In the genomic region with DNA sequence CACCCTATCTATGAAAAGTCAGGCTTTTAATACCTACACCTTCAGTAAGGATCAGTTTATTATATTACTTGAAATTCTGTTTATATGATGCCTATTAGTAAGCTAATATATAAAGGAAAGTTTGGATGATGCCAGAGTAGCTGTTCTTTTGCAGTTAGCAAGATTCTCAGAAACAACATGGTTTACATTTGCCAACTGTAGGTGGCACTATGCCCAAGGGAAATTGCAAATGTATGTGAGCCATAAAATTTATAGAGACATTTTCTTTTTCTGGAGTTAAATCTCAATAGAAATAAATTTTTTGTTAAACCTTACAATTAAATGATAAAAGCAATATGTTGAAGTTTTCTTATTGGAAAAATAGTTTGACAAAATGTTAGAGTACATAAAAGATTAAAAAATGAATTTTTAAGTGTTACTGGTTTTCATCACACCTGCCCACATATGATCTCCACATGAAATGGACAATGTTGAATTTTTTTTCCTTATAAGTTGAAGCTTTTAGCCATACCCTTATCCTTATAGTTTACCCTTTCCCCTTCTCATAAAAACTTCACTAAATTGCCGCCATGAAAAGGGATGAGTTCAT, we compare ENCODE assay signal across 7 cellular contexts. TPM values are rescaled to one million over a fixed set of nuclear protein-coding genes. Genes with fewer than 3 reads are reported as not detected.
DNase-seq lines count a peak whose midpoint lies in the region; ATAC-seq and TF ChIP-seq lines count a peak whose summit lies in the region.

No MANE protein-coding gene starts in this region.

- H2AFZ ChIP-seq in KMS-11 (ENCODE audit: low read depth): no peak overlapping the region

- H3K4me3 ChIP-seq in KMS-11 (IDR thresholded peaks at IDR 0.05; ENCODE audit: insufficient read depth, low read depth, low read length): no peak overlapping the region
- H3K4me3 ChIP-seq in RWPE2 (ENCODE audit: severe bottlenecking): no peak overlapping the region
- H3K4me3 ChIP-seq in brain microvascular endothelial cell (ENCODE audit: low read depth, low read length): no peak overlapping the region
- H3K4me3 ChIP-seq in right lobe of liver: no peak overlapping the region
- no peak overlapping the region for H3K4me3 ChIP-seq in transverse colon

- intact Hi-C loops in right lobe of liver (cut with DNase I): no loop called here
- intact Hi-C loops in transverse colon (cut with DNase I; ENCODE audit: low total_unique reads): no loop called here

- H3K27ac ChIP-seq in KMS-11 (no peak overlapping the region), RWPE2 (ENCODE audit: poor library complexity, severe bottlenecking) (no peak overlapping the region), brain microvascular endothelial cell (no peak overlapping the region), right lobe of liver (no peak overlapping the region), transverse colon (no peak overlapping the region)

- TF ChIP-seq CTCF in KMS-11 (conservative IDR thresholded peaks at IDR 0.05; ENCODE audit: low read depth, low read length) (peak; percentile 60), RWPE2 (IDR thresholded peaks at IDR 0.05; ENCODE audit: poor library complexity, severe bottlenecking) (peak; percentile 90), brain microvascular endothelial cell (IDR thresholded peaks at IDR 0.05; ENCODE audit: low read depth, low read length, missing control alignments) (peak; percentile 64), right lobe of liver (IDR thresholded peaks at IDR 0.05) (peak; percentile 42 to 57 (median 50)), transverse colon (IDR thresholded peaks at IDR 0.05) (peak; percentile 44 to 54 (median 50))

- DNase-seq in G401 (ENCODE audit: low spot score) (peak; percentile 67), RWPE2 (ENCODE audit: low spot score) (no peak), brain microvascular endothelial cell (peak; percentile 50), right lobe of liver (no peak), transverse colon (peak; percentile 21), UCSD-AML1 (lab: John Stamatoyannopoulos, UW; ENCODE audit: unreplicated experiment) (no peak)

- no peaks in the 10 kb centered on the region for H4K20me1 ChIP-seq in KMS-11 (ENCODE audit: insufficient read depth)

- H3K4me1 ChIP-seq in KMS-11 (ENCODE audit: low read depth, poor library complexity, severe bottlenecking) (no peaks in the 10 kb centered on the region), RWPE2 (ENCODE audit: insufficient read depth, poor library complexity, severe bottlenecking) (no peaks in the 10 kb centered on the region), right lobe of liver (no peaks in the 10 kb centered on the region), transverse colon (no peaks in the 10 kb centered on the region)

- in situ Hi-C loops in G401 (cut with HindIII; ENCODE audit: low sequenced_read_pairs): no loop called here
- in situ Hi-C loops in brain microvascular endothelial cell (cut with HindIII; ENCODE audit: low pct_ligation_motif_present, low sequenced_read_pairs): loop anchor here (10.0 kb wide), 1 partner anchor 297 kb away; a partner anchor contains a TSS
- in situ Hi-C loops in transverse colon (cut with MboI; ENCODE audit: low pct_ligation_motif_present in 1 of 4, low pct_unique_long_range_greater_than_20kb in 1 of 4, low sequenced_read_pairs in 3 of 4): loop anchor here in 1 of 4 donors (25.0 kb wide), 1 partner anchor 290 kb away; a partner anchor contains a TSS

- H3K79me2 ChIP-seq in KMS-11 (ENCODE audit: insufficient read depth, low read depth): no peaks in the 10 kb centered on the region

- H3K36me3 ChIP-seq in KMS-11 (ENCODE audit: insufficient read depth) (no peaks in the 10 kb centered on the region), RWPE2 (ENCODE audit: low read depth) (no peaks in the 10 kb centered on the region), brain microvascular endothelial cell (replicated peaks) (no peaks in the 10 kb centered on the region), right lobe of liver (no peaks in the 10 kb centered on the region), transverse colon (no peaks in the 10 kb centered on the region)

- no peaks in the 10 kb centered on the region for H3K9me3 ChIP-seq in RWPE2 (ENCODE audit: severe bottlenecking)
- H3K9me3 ChIP-seq in right lobe of liver: no peaks in the 10 kb centered on the region
- H3K9me3 ChIP-seq in transverse colon: no peaks in the 10 kb centered on the region

- TF ChIP-seq POLR2A in right lobe of liver (IDR thresholded peaks at IDR 0.05): no peak
- TF ChIP-seq POLR2A in transverse colon (IDR thresholded peaks at IDR 0.05): no peak

- WGBS in right lobe of liver (ENCODE audit: insufficient coverage, low coverage, low lambda C conversion rate, missing lambda C conversion rate): 90% methylated on average over 1 of the region's 1 CpG
- 67 to 80% methylated on average over 1 of the region's 1 CpG for WGBS in transverse colon (ENCODE audit: low coverage in 1 of 2), 2 donors

- TF ChIP-seq EP300 in transverse colon (IDR thresholded peaks at IDR 0.05; ENCODE audit: low read depth): no peak

- no peak overlapping the region for H3K4me2 ChIP-seq in KMS-11

- no peak overlapping the region for H3K9ac ChIP-seq in KMS-11

- H3K27me3 ChIP-seq in KMS-11 (ENCODE audit: insufficient read depth, low read depth): no peaks in the 10 kb centered on the region
- H3K27me3 ChIP-seq in RWPE2 (ENCODE audit: insufficient read depth, poor library complexity, severe bottlenecking): peaks cover 4% of the 10 kb centered on the region
- no peaks in the 10 kb centered on the region for H3K27me3 ChIP-seq in brain microvascular endothelial cell (replicated peaks)
- no peaks in the 10 kb centered on the region for H3K27me3 ChIP-seq in right lobe of liver
- H3K27me3 ChIP-seq in transverse colon: no peaks in the 10 kb centered on the region

- ATAC-seq in RWPE2 (ENCODE audit: low read depth): 0 out of 3 replicates have a peak, but pooled peaks have one; percentile 35
- ATAC-seq in right lobe of liver: peak in 3 of 4 donors; percentile 39 to 47 (median 45)

RNA-seq across cellular contexts. Expression of a gene that starts 32.1 kb away (rescaled TPM):
- total RNA-seq in G401 (2014; rRNA removed; shearing (Covaris generic)): 13.4 and 17.8 TPM in 2 replicates
- not detected for total RNA-seq in right lobe of liver
- total RNA-seq in transverse colon: under 1 TPM in 1 of 4 donors, not detected in 3; 0.41 TPM

RNA-seq across cellular contexts. Expression of a gene that starts 48.5 kb away (rescaled TPM):
- 0.55 TPM in 1 of 2 replicates, not detected in the other for total RNA-seq in G401 (2014; rRNA removed; shearing (Covaris generic))
- total RNA-seq in right lobe of liver (not detected), transverse colon (not detected)

Comparison
In these comparisons a context has a peak if more than half of its experiments do, and no peak if none do; other contexts are left out.
1. DNase-seq: peak in G401 (single experiment), brain microvascular endothelial cell (single experiment) and transverse colon (single experiment); none in RWPE2 (single experiment), right lobe of liver (0 of 3) and UCSD-AML1 (single experiment).
2. RNA of a gene that starts 32.1 kb away (total RNA-seq): 13.4 to 17.8 TPM in G401; not detected in right lobe of liver and 0.41 TPM in transverse colon; every median in the first group is over 10 times any median in the second.
3. Peak in every context shown above with its lines, with median percentiles within 50 percentile points of each other: CTCF ChIP-seq.